Comparison of ENCODE assay signal across 14 cellular contexts in the genomic region with DNA sequence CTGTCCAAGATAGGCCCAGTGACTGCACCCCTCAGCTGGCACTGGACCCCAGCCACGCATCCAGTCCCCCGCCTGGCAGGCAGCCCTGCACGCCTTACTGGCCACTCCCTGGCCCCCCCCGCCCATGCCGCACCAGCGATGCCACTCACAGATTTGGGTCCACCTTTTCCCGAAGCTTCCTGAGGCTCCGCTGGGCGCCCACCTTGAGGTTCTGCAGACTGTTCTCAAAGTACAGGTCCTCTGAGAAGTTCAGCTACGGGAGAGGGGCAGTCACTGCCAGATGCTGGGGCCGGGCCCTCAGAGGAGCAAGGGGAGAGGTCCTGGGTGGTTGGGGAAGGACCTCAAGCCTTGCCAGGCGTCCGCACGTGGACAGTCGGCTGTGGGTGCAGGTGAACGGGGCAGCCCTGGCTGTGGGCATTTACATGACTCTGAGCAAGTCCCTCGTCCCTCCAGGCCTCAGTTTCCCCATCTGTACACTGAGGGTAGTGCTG. TPM values are rescaled to one million over a fixed set of nuclear protein-coding genes. Genes with fewer than 3 reads are reported as not detected.
"Had no signal": no experiment of that assay in that cellular context is flagged by ENCODE, and none has a peak within 500 bp of the region (broad histone marks: within the 10 kb centered on the region; RNA-seq: fewer than 3 reads in every experiment).

No MANE protein-coding gene starts in this region.

- H3K27me3 Mint-ChIP-seq: activated naive CD8-positive, alpha-beta T cell treated with anti-CD3 and anti-CD28 coated beads, Interleukin-2, amount 50 U/mL, for 24 hours had no signal

- H3K27ac ChIP-seq: ascending aorta, esophagus muscularis mucosa, neutrophil, SJCRH30, upper lobe of right lung had no signal

- H3K4me3 ChIP-seq: ascending aorta, SJCRH30 had no signal

- H3K27me3 ChIP-seq: ascending aorta, upper lobe of right lung had no signal

- DNase-seq: activated CD4-positive, alpha-beta T cell treated with anti-CD3 and anti-CD28 coated beads, Interleukin-2, amount 50 U/mL, for 48 hours; activated naive CD8-positive, alpha-beta T cell treated with anti-CD3 and anti-CD28 coated beads, Interleukin-2, amount 50 U/mL, for 24 hours; glutamatergic neuron; immature natural killer cell; stimulated activated CD4-positive, alpha-beta T cell treated with anti-CD3 and anti-CD28 coated beads, Interleukin-12 subunit alpha, Interleukin-12 subunit beta, amount 100 ng/mL, for 4 hours; stimulated activated naive CD4-positive, alpha-beta T cell had no signal

- H3K27ac Mint-ChIP-seq: activated naive CD8-positive, alpha-beta T cell treated with anti-CD3 and anti-CD28 coated beads, Interleukin-2, amount 50 U/mL, for 24 hours; activated T-helper 2 cell treated with anti-CD3 and anti-CD28 coated beads, Interferon-gamma antibody, Interleukin-2, Interleukin-4, amounts not matched to agents 10 μg/mL and 5 μg/mL and 100 μg/mL, durations not matched to agents 14 hours and 24 hours and 36 hours; immature natural killer cell had no signal

- H3K36me3 ChIP-seq: ascending aorta, neutrophil, SJCRH30, upper lobe of right lung had no signal

- ATAC-seq: activated CD4-positive, CD25-positive, alpha-beta regulatory T cell treated with anti-CD3 and anti-CD28 coated beads, Interleukin-2, amount 50 U/mL, for 24 hours; activated naive CD8-positive, alpha-beta T cell treated with anti-CD3 and anti-CD28 coated beads, Interleukin-2, amount 50 U/mL, for 24 hours had no signal

- H3K9me3 ChIP-seq: neutrophil, SJCRH30, upper lobe of right lung had no signal

- H3K4me3 Mint-ChIP-seq: activated naive CD8-positive, alpha-beta T cell treated with anti-CD3 and anti-CD28 coated beads, Interleukin-2, amount 50 U/mL, for 24 hours; immature natural killer cell had no signal

- H3K4me1 ChIP-seq: ascending aorta had no signal

- H3K9me3 Mint-ChIP-seq: activated T-helper 2 cell treated with anti-CD3 and anti-CD28 coated beads, Interferon-gamma antibody, Interleukin-2, Interleukin-4, amounts not matched to agents 10 μg/mL and 5 μg/mL and 100 μg/mL, durations not matched to agents 14 hours and 24 hours and 36 hours; immature natural killer cell had no signal

- H3K36me3 Mint-ChIP-seq: immature natural killer cell had no signal

RNA-seq across cellular contexts. Expression of a gene that starts 38.1 kb away (rescaled TPM):
- total RNA-seq: ascending aorta, left lobe of liver, SJCRH30 had no signal

RNA-seq across cellular contexts. Expression of a gene that starts 38.5 kb away (rescaled TPM):
- total RNA-seq: SJCRH30 had no signal
